ENCODE assay signal across 8 cellular contexts in genomic region chr7:101251871-101252659, GRCh38. TPM values are rescaled to one million over a fixed set of nuclear protein-coding genes. Genes with fewer than 3 reads are reported as not detected.
A peak's percentile ranks its signal among the peaks of the same experiment; 100 is the strongest.
DNase-seq lines count a peak whose midpoint lies in the region; ATAC-seq and TF ChIP-seq lines count a peak whose summit lies in the region.

No MANE protein-coding gene starts in this region.

- TF ChIP-seq CTCF in GM10266 (IDR thresholded peaks at IDR 0.05; ENCODE audit: control insufficient read depth, insufficient read depth, low read depth, missing control alignments) (no peak), suprapubic skin (IDR thresholded peaks at IDR 0.05) (no peak)

- H3K36me3 Mint-ChIP-seq in activated naive CD8-positive, alpha-beta T cell = peaks cover 5% of the 10 kb centered on the region

- peak; percentile 95 for DNase-seq in GM10266 (ENCODE audit: extremely low spot score)
- DNase-seq in NCI-H1092 treated with DMSO at 0.1 percent for 48 hours (lab: John Stamatoyannopoulos, UW) = peak; percentile 97
- peak; percentile 75 for DNase-seq in glomerular endothelial cell (ENCODE audit: extremely low read depth, low read depth, low spot score)
- peak; percentile 56 to 98 (median 92) for DNase-seq in nucleus accumbens (lab: John Stamatoyannopoulos, UW)
- DNase-seq in suprapubic skin (ENCODE audit: low spot score in 2 of 2) = peak; percentile 98

- H3K27ac ChIP-seq in suprapubic skin = peak overlapping the region; percentile 77

- peaks cover 26% of the 10 kb centered on the region for H3K4me1 Mint-ChIP-seq in activated naive CD8-positive, alpha-beta T cell (ENCODE audit: low read depth)

- no peaks in the 10 kb centered on the region for H3K9me3 ChIP-seq in suprapubic skin

- TF ChIP-seq EP300 in suprapubic skin (IDR thresholded peaks at IDR 0.05) = no peak

- peaks cover 2% of the 10 kb centered on the region for H3K27me3 Mint-ChIP-seq in activated naive CD8-positive, alpha-beta T cell

- H3K4me1 ChIP-seq in suprapubic skin = peaks cover 15% of the 10 kb centered on the region

- peak; percentile 96 for ATAC-seq in HG02623 (IDR thresholded peaks at IDR 0.05; ENCODE audit: unreplicated experiment)
- ATAC-seq in SK-N-SH treated with all-trans-retinoic acid at 6 μM for 48 hours = peak; percentile 100

- H3K27ac Mint-ChIP-seq in activated naive CD8-positive, alpha-beta T cell = peak overlapping the region; percentile 99

- H3K36me3 ChIP-seq in suprapubic skin = peaks cover 22% of the 10 kb centered on the region

- no peaks in the 10 kb centered on the region for H3K9me3 Mint-ChIP-seq in activated naive CD8-positive, alpha-beta T cell (ENCODE audit: low read depth)

- no peaks in the 10 kb centered on the region for H3K27me3 ChIP-seq in suprapubic skin

- peak in 1 of 2 donors; percentile 47 for TF ChIP-seq POLR2A in suprapubic skin (IDR thresholded peaks at IDR 0.05)

- under 1% methylated on average over 38 of the region's 55 CpGs for WGBS in suprapubic skin

- H3K4me3 Mint-ChIP-seq in activated naive CD8-positive, alpha-beta T cell = peak overlapping the region; percentile 100

- peak overlapping the region; percentile 85 for H3K4me3 ChIP-seq in suprapubic skin

TF ChIP-seq in SK-N-SH treated with all-trans-retinoic acid at 6 μM for 48 hours, 23 proteins besides CTCF, POLR2A, EP300 and RAD21:
- no peak for TF ChIP-seq ZNF565 (CRISPR knock-in tag; conservative IDR thresholded peaks at IDR 0.05; ENCODE audit: low read depth)
- no peak for TF ChIP-seq BACH2 (CRISPR knock-in tag; IDR thresholded peaks at IDR 0.05; ENCODE audit: borderline replicate concordance)
- TF ChIP-seq POU6F1 (CRISPR knock-in tag; IDR thresholded peaks at IDR 0.05; ENCODE audit: borderline replicate concordance, low read depth) = no peak
- TF ChIP-seq TSHZ2 (CRISPR knock-in tag; IDR thresholded peaks at IDR 0.05) = 0 out of 2 replicates have a peak, but pooled peaks have one; percentile 48
TF ChIP-seq in SK-N-SH treated with all-trans-retinoic acid at 6 μM for 48 hours: peak in this region for 1.

RNA-seq across cellular contexts. Expression of gene FIS1, which starts 7.2 kb away (rescaled TPM):
- 214 and 276 TPM in 2 replicates for total RNA-seq in glomerular endothelial cell
- 100 to 1,000 TPM; 118 to 223 (median 198) TPM for total RNA-seq in suprapubic skin

RNA-seq across cellular contexts. Expression of gene CLDN15, which starts 14.5 kb away (rescaled TPM):
- total RNA-seq in glomerular endothelial cell = 1.9 and 6.0 TPM in 2 replicates
- 10 to 100 TPM in 3 of 4 donors, 1 to 10 TPM in 1; 6.7 to 19.8 (median 12.5) TPM for total RNA-seq in suprapubic skin

RNA-seq across cellular contexts. Expression of gene ZNHIT1, which starts 34.1 kb away (rescaled TPM):
- total RNA-seq in glomerular endothelial cell (148 and 172 TPM in 2 replicates), suprapubic skin (10 to 100 TPM; 43.8 to 73.4 (median 66.9) TPM)

RNA-seq across cellular contexts. Expression of gene PLOD3, which starts 34.7 kb away (rescaled TPM):
- total RNA-seq in glomerular endothelial cell (130 and 160 TPM in 2 replicates), suprapubic skin (10 to 100 TPM; 15.7 to 30.4 (median 22.7) TPM)

RNA-seq across cellular contexts. Expression of gene MOGAT3, which starts 51.2 kb away (rescaled TPM):
- total RNA-seq in glomerular endothelial cell (not detected in 2 replicates), suprapubic skin (not detected)

Comparison
In these comparisons a context has a peak if more than half of its experiments do, and no peak if none do; other contexts are left out.
1. Peak in every context shown above with its lines: DNase-seq, ATAC-seq, H3K4me3 ChIP-seq and H3K27ac ChIP-seq.